ENCODE assay signal across 10 cellular contexts in genomic region chr16:2856061-2856670, GRCh38. TPM values are rescaled to one million over a fixed set of nuclear protein-coding genes. Genes with fewer than 3 reads are reported as not detected.
A peak's percentile ranks its signal among the peaks of the same experiment; 100 is the strongest.
DNase-seq lines count a peak whose midpoint lies in the region; ATAC-seq and TF ChIP-seq lines count a peak whose summit lies in the region.
"Had no signal": no experiment of that assay in that cellular context is flagged by ENCODE, and none has a peak within 500 bp of the region (broad histone marks: within the 10 kb centered on the region; RNA-seq: fewer than 3 reads in every experiment).

No MANE protein-coding gene starts in this region.

- intact Hi-C loops in Panc1 (cut with micrococcal nuclease; ENCODE audit: unreplicated experiment) = no loop called here

- H3K9me3 Mint-ChIP-seq in CD8-positive, alpha-beta memory T cell = peaks cover 4 to 12% (median 7%) of the 10 kb centered on the region in 5 donors

- ATAC-seq in Panc1 (peak; percentile 76), GM19328 (IDR thresholded peaks at IDR 0.05; ENCODE audit: unreplicated experiment) (no peak)
- ATAC-seq: effector memory CD8-positive, alpha-beta T cell had no signal

- DNase-seq in AG08396 (ENCODE audit: low spot score) = peak; percentile 49
- DNase-seq in CD8-positive, alpha-beta memory T cell = no peak
- no peak for DNase-seq in Panc1 (ENCODE audit: low read depth, low spot score)
- DNase-seq in iPS-NIHi11 (ENCODE audit: low spot score) = peak; percentile 84
- DNase-seq in foreskin fibroblast = no peak
- DNase-seq in NCI-H2171 (lab: John Stamatoyannopoulos, UW) = no peak

- no peak overlapping the region for H3K27ac ChIP-seq in CD8-positive, alpha-beta memory T cell (ENCODE audit: low read depth, low read length)
- peak overlapping the region; percentile 79 for H3K27ac ChIP-seq in Panc1 (ENCODE audit: low read length)

- in situ Hi-C loops in Panc1 (cut with HindIII; ENCODE audit: low pct_unique_long_range_greater_than_20kb, low sequenced_read_pairs) = no loop called here

- TF ChIP-seq CTCF in Panc1 (IDR thresholded peaks at IDR 0.05) (no peak), foreskin fibroblast (IDR thresholded peaks at IDR 0.05; ENCODE audit: low read depth, low read length) (no peak)

- H3K36me3 ChIP-seq in CD8-positive, alpha-beta memory T cell (ENCODE audit: insufficient read depth, low read length) = no peaks in the 10 kb centered on the region
- H3K36me3 ChIP-seq in Panc1 (ENCODE audit: control insufficient read depth, insufficient read depth, low read length) = no peaks in the 10 kb centered on the region

- no TSS peak for BruUV-seq in Panc1 (replicated peaks; lab: Mats Ljungman, UMichigan)

- no peaks in the 10 kb centered on the region for H3K27me3 ChIP-seq in CD8-positive, alpha-beta memory T cell (ENCODE audit: insufficient read depth, low read length, poor library complexity, severe bottlenecking)
- no peaks in the 10 kb centered on the region for H3K27me3 ChIP-seq in Panc1 (ENCODE audit: control insufficient read depth, insufficient read depth, low read length)

- no peak overlapping the region for H3K4me3 ChIP-seq in CD8-positive, alpha-beta memory T cell (ENCODE audit: low read length)
- peak overlapping the region; percentile 37 to 65; a peak in 3 of 4 replicates for H3K4me3 ChIP-seq in Panc1 (ENCODE audit: low read depth in 2 of 2, low read length in 2 of 2)
- no peak overlapping the region for H3K4me3 ChIP-seq in foreskin fibroblast (ENCODE audit: low read depth in 1 of 2, low read length in 2 of 2)

- peaks cover 5 to 10% of the 10 kb centered on the region in 2 donors for H3K27me3 Mint-ChIP-seq in CD8-positive, alpha-beta memory T cell

- peak overlapping the region in 6 of 8 donors; percentile 18 to 90 (median 58) for H3K27ac Mint-ChIP-seq in CD8-positive, alpha-beta memory T cell
- H3K27ac Mint-ChIP-seq: activated naive CD8-positive, alpha-beta T cell had no signal

- no peaks in the 10 kb centered on the region for H3K9me3 ChIP-seq in CD8-positive, alpha-beta memory T cell (ENCODE audit: low read length)
- H3K9me3 ChIP-seq in Panc1 (ENCODE audit: control insufficient read depth, insufficient read depth, low read depth, low read length) = peaks cover 7% of the 10 kb centered on the region

- H3K4me1 ChIP-seq in CD8-positive, alpha-beta memory T cell (ENCODE audit: insufficient read depth, low read length) = peaks cover 16% of the 10 kb centered on the region
- peaks cover 22% of the 10 kb centered on the region for H3K4me1 ChIP-seq in Panc1 (ENCODE audit: control insufficient read depth, insufficient read depth, low read length)

- CTCF ChIA-PET in CD8-positive, alpha-beta memory T cell (lab: Charles Lee) = interaction anchor here (1.7 kb wide), 1 partner anchor 12 kb away, joined by 11 read pairs; no protein-coding TSS in a partner anchor
- CTCF ChIA-PET in Panc1 (lab: Charles Lee) = interaction anchor here (0.6 to 0.9 kb wide), 3 partner anchors 12 to 49 kb away, joined by 4 to 14 read pairs (median 5); no protein-coding TSS in a partner anchor

- POLR2A ChIA-PET in CD8-positive, alpha-beta memory T cell (lab: Charles Lee) = no interaction called here
- POLR2A ChIA-PET in Panc1 (lab: Charles Lee) = no interaction called here

- H3K4me3 Mint-ChIP-seq in CD8-positive, alpha-beta memory T cell = peak overlapping the region in 5 of 7 donors; percentile 19 to 64 (median 45)
- H3K4me3 Mint-ChIP-seq: activated naive CD8-positive, alpha-beta T cell had no signal

- peaks cover 4 to 12% (median 5%) of the 10 kb centered on the region in 3 donors for H3K4me1 Mint-ChIP-seq in CD8-positive, alpha-beta memory T cell

- peaks cover 0 to 13% (median 9%) of the 10 kb centered on the region in 3 donors for H3K36me3 Mint-ChIP-seq in CD8-positive, alpha-beta memory T cell

RNA-seq across cellular contexts. Expression of gene PRSS22, which starts 1.8 kb away (rescaled TPM):
- total RNA-seq in CD8-positive, alpha-beta memory T cell = not detected
- not detected for polyA plus RNA-seq in CD8-positive, alpha-beta memory T cell
- total RNA-seq in Panc1 (2021; ENCODE audit: unreplicated experiment) = 23.9 TPM
- polyA plus RNA-seq in Panc1 (2012; ENCODE audit: insufficient read length) = 37.3 TPM
- total RNA-seq: M059J had no signal

RNA-seq across cellular contexts. Expression of gene ZG16B, which starts 26.1 kb away (rescaled TPM):
- under 1 TPM; 0.29 to 0.74 TPM for total RNA-seq in CD8-positive, alpha-beta memory T cell
- not detected for polyA plus RNA-seq in CD8-positive, alpha-beta memory T cell
- 9.1 TPM for total RNA-seq in Panc1 (2021; ENCODE audit: unreplicated experiment)
- 8.3 TPM for polyA plus RNA-seq in Panc1 (2012; ENCODE audit: insufficient read length)

RNA-seq across cellular contexts. Expression of gene FLYWCH2, which starts 26.8 kb away (rescaled TPM):
- total RNA-seq in CD8-positive, alpha-beta memory T cell = 10 to 100 TPM; 24.7 to 27.2 TPM
- polyA plus RNA-seq in CD8-positive, alpha-beta memory T cell = 24.0 TPM
- 77.3 TPM for total RNA-seq in Panc1 (2021; ENCODE audit: unreplicated experiment)
- 161 TPM for polyA plus RNA-seq in Panc1 (2012; ENCODE audit: insufficient read length)

RNA-seq across cellular contexts. Expression of gene PRSS21, which starts 39.1 kb away (rescaled TPM):
- 1 to 10 TPM; 8.8 to 9.2 TPM for total RNA-seq in CD8-positive, alpha-beta memory T cell
- polyA plus RNA-seq in CD8-positive, alpha-beta memory T cell = 13.6 TPM
- total RNA-seq in Panc1 (2021; ENCODE audit: unreplicated experiment) = not detected
- polyA plus RNA-seq in Panc1 (2012; ENCODE audit: insufficient read length) = not detected
- total RNA-seq: M059J had no signal

RNA-seq across cellular contexts. Expression of gene FLYWCH1, which starts 55.6 kb away (rescaled TPM):
- total RNA-seq in CD8-positive, alpha-beta memory T cell = 10 to 100 TPM; 37.2 to 39.8 TPM
- 20.9 TPM for polyA plus RNA-seq in CD8-positive, alpha-beta memory T cell
- 67.9 TPM for total RNA-seq in Panc1 (2021; ENCODE audit: unreplicated experiment)
- 76.9 TPM for polyA plus RNA-seq in Panc1 (2012; ENCODE audit: insufficient read length)

Comparison
In these comparisons a context has a peak if more than half of its experiments do, and no peak if none do; other contexts are left out.
1. DNase-seq: peak in AG08396 (single experiment) and iPS-NIHi11 (single experiment); none in CD8-positive, alpha-beta memory T cell (0 of 5), Panc1 (single experiment), foreskin fibroblast (0 of 2) and NCI-H2171 (single experiment).
2. H3K4me3 ChIP-seq: peak in Panc1 (2 of 2); none in CD8-positive, alpha-beta memory T cell (single experiment) and foreskin fibroblast (0 of 2).
3. RNA of gene PRSS22, which starts 1.8 kb away (total RNA-seq): 23.9 TPM in Panc1 (single experiment); not detected in CD8-positive, alpha-beta memory T cell; every median in the first group is over 10 times any median in the second.